ENCODE assay signal across 1 cellular context in the genomic region with DNA sequence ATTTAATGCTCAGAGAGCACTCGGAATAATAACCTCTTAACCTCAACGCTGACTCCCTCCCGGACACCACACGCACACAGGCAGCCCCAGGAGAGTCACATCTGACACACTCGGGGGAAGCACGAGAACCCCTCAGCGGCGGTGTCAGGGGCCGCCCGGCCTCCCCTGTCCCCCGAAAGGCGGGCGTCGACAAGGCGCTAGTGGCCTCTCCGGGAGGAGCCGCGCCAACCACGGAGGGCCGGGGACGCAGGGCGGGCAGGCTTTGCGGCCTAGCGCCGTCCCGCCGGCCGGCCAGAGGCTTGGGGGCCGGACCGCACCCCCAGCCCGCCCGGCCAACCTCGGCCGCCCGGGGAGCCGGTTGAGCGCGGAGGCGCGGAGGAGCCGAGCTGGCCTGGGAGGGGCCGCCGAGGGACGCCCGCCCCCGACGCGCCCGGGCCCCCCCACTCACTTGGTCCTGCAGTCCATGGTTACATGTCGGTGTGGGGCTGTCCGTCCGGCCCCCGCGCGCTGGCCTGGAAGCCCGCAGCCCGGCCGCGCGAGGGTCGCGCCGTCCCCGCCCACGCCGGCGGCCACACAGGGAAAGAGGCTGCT.
A peak's percentile ranks its signal among the peaks of the same experiment; 100 is the strongest.
TF ChIP-seq lines count a peak whose summit lies in the region.

No MANE protein-coding gene starts in this region.

TF ChIP-seq in HepG2, 621 proteins besides CTCF, POLR2A, EP300 and RAD21 (continued from another document and continues in another):
- TF ChIP-seq, protein P1, sequence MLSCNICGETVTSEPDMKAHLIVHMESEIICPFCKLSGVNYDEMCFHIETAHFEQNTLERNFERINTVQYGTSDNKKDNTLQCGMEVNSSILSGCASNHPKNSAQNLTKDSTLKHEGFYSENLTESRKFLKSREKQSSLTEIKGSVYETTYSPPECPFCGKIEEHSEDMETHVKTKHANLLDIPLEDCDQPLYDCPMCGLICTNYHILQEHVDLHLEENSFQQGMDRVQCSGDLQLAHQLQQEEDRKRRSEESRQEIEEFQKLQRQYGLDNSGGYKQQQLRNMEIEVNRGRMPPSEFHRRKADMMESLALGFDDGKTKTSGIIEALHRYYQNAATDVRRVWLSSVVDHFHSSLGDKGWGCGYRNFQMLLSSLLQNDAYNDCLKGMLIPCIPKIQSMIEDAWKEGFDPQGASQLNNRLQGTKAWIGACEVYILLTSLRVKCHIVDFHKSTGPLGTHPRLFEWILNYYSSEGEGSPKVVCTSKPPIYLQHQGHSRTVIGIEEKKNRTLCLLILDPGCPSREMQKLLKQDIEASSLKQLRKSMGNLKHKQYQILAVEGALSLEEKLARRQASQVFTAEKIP (CRISPR knock-in tag; IDR thresholded peaks at IDR 0.05; ENCODE audit: borderline replicate concordance), result no peak
- TF ChIP-seq HMG20B (CRISPR knock-in tag; conservative IDR thresholded peaks at IDR 0.05), result no peak
- TF ChIP-seq PAXIP1 (CRISPR knock-in tag; conservative IDR thresholded peaks at IDR 0.05), result no peak
- no peak for TF ChIP-seq FOSL1 (CRISPR knock-in tag; IDR thresholded peaks at IDR 0.05; ENCODE audit: borderline replicate concordance)
- TF ChIP-seq, protein P2, sequence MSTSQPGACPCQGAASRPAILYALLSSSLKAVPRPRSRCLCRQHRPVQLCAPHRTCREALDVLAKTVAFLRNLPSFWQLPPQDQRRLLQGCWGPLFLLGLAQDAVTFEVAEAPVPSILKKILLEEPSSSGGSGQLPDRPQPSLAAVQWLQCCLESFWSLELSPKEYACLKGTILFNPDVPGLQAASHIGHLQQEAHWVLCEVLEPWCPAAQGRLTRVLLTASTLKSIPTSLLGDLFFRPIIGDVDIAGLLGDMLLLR (CRISPR knock-in tag; IDR thresholded peaks at IDR 0.05), result peak; percentile 28; the same call in 1 of the 2 replicates
- TF ChIP-seq IRX3 (CRISPR knock-in tag; IDR thresholded peaks at IDR 0.05; ENCODE audit: borderline replicate concordance, low read depth), result peak; percentile 65; the same call in 1 of the 2 replicates
- TF ChIP-seq ZNF350 (CRISPR knock-in tag; IDR thresholded peaks at IDR 0.05; ENCODE audit: borderline replicate concordance, low read depth), result no peak
- TF ChIP-seq ZSCAN22 (CRISPR knock-in tag; IDR thresholded peaks at IDR 0.05), result no peak
- TF ChIP-seq SUZ12 (IDR thresholded peaks at IDR 0.05; ENCODE audit: low read depth, low read length), result no peak
- TF ChIP-seq ZNF660 (CRISPR knock-in tag; IDR thresholded peaks at IDR 0.05; ENCODE audit: borderline replicate concordance, low read depth), result no peak
- no peak for TF ChIP-seq ZNF10 (CRISPR knock-in tag; IDR thresholded peaks at IDR 0.05; ENCODE audit: borderline replicate concordance, low read depth)
- TF ChIP-seq ZNF550 (CRISPR knock-in tag; IDR thresholded peaks at IDR 0.05; ENCODE audit: borderline replicate concordance), result no peak
- no peak for TF ChIP-seq MAFF (IDR thresholded peaks at IDR 0.05; ENCODE audit: low read depth, low read length)
- TF ChIP-seq, protein P3, sequence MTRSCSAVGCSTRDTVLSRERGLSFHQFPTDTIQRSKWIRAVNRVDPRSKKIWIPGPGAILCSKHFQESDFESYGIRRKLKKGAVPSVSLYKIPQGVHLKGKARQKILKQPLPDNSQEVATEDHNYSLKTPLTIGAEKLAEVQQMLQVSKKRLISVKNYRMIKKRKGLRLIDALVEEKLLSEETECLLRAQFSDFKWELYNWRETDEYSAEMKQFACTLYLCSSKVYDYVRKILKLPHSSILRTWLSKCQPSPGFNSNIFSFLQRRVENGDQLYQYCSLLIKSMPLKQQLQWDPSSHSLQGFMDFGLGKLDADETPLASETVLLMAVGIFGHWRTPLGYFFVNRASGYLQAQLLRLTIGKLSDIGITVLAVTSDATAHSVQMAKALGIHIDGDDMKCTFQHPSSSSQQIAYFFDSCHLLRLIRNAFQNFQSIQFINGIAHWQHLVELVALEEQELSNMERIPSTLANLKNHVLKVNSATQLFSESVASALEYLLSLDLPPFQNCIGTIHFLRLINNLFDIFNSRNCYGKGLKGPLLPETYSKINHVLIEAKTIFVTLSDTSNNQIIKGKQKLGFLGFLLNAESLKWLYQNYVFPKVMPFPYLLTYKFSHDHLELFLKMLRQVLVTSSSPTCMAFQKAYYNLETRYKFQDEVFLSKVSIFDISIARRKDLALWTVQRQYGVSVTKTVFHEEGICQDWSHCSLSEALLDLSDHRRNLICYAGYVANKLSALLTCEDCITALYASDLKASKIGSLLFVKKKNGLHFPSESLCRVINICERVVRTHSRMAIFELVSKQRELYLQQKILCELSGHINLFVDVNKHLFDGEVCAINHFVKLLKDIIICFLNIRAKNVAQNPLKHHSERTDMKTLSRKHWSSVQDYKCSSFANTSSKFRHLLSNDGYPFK (CRISPR knock-in tag; IDR thresholded peaks at IDR 0.05; ENCODE audit: borderline replicate concordance), result no peak
- TF ChIP-seq POGK (CRISPR knock-in tag; conservative IDR thresholded peaks at IDR 0.05), result peak; percentile 68
- TF ChIP-seq TRAFD1 (CRISPR knock-in tag; IDR thresholded peaks at IDR 0.05; ENCODE audit: borderline replicate concordance), result no peak
- TF ChIP-seq HNRNPLL (IDR thresholded peaks at IDR 0.05; ENCODE audit: low read depth, low read length, poor library complexity, severe bottlenecking), result peak; percentile 41
- TF ChIP-seq CREM (IDR thresholded peaks at IDR 0.05), result no peak
- TF ChIP-seq CREM (CRISPR knock-in tag; IDR thresholded peaks at IDR 0.05), result no peak
- TF ChIP-seq SMC3 (IDR thresholded peaks at IDR 0.05; ENCODE audit: low read length), result no peak
- no peak for TF ChIP-seq ZBTB42 (CRISPR knock-in tag; IDR thresholded peaks at IDR 0.05)
- TF ChIP-seq, protein P4, sequence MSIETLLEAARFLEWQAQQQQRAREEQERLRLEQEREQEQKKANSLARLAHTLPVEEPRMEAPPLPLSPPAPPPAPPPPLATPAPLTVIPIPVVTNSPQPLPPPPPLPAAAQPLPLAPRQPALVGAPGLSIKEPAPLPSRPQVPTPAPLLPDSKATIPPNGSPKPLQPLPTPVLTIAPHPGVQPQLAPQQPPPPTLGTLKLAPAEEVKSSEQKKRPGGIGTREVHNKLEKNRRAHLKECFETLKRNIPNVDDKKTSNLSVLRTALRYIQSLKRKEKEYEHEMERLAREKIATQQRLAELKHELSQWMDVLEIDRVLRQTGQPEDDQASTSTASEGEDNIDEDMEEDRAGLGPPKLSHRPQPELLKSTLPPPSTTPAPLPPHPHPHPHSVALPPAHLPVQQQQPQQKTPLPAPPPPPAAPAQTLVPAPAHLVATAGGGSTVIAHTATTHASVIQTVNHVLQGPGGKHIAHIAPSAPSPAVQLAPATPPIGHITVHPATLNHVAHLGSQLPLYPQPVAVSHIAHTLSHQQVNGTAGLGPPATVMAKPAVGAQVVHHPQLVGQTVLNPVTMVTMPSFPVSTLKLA (IDR thresholded peaks at IDR 0.05), result no peak
- TF ChIP-seq REXO4 (CRISPR knock-in tag; IDR thresholded peaks at IDR 0.05; ENCODE audit: borderline replicate concordance), result no peak
- TF ChIP-seq PHF5A (CRISPR knock-in tag; IDR thresholded peaks at IDR 0.05; ENCODE audit: low read depth, unreplicated experiment), result no peak
- peak; percentile 69 for TF ChIP-seq PTBP1 (IDR thresholded peaks at IDR 0.05; ENCODE audit: low read depth, low read length, poor library complexity, severe bottlenecking)
- no peak for TF ChIP-seq CHD4 (IDR thresholded peaks at IDR 0.05; ENCODE audit: borderline replicate concordance, low read length)
- TF ChIP-seq HOXA9 (CRISPR knock-in tag; IDR thresholded peaks at IDR 0.05; ENCODE audit: borderline replicate concordance), result 0 out of 2 replicates have a peak, but pooled peaks have one; percentile 31
- TF ChIP-seq, protein P5, sequence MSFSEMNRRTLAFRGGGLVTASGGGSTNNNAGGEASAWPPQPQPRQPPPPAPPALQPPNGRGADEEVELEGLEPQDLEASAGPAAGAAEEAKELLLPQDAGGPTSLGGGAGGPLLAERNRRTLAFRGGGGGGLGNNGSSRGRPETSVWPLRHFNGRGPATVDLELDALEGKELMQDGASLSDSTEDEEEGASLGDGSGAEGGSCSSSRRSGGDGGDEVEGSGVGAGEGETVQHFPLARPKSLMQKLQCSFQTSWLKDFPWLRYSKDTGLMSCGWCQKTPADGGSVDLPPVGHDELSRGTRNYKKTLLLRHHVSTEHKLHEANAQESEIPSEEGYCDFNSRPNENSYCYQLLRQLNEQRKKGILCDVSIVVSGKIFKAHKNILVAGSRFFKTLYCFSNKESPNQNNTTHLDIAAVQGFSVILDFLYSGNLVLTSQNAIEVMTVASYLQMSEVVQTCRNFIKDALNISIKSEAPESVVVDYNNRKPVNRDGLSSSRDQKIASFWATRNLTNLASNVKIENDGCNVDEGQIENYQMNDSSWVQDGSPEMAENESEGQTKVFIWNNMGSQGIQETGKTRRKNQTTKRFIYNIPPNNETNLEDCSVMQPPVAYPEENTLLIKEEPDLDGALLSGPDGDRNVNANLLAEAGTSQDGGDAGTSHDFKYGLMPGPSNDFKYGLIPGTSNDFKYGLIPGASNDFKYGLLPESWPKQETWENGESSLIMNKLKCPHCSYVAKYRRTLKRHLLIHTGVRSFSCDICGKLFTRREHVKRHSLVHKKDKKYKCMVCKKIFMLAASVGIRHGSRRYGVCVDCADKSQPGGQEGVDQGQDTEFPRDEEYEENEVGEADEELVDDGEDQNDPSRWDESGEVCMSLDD (CRISPR knock-in tag; IDR thresholded peaks at IDR 0.05; ENCODE audit: borderline replicate concordance), result peak; percentile 27; the same call in 1 of the 2 replicates
- TF ChIP-seq ZNF317 (CRISPR knock-in tag; IDR thresholded peaks at IDR 0.05), result no peak
- TF ChIP-seq, protein P6, sequence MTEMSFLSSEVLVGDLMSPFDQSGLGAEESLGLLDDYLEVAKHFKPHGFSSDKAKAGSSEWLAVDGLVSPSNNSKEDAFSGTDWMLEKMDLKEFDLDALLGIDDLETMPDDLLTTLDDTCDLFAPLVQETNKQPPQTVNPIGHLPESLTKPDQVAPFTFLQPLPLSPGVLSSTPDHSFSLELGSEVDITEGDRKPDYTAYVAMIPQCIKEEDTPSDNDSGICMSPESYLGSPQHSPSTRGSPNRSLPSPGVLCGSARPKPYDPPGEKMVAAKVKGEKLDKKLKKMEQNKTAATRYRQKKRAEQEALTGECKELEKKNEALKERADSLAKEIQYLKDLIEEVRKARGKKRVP (CRISPR knock-in tag; IDR thresholded peaks at IDR 0.05), result no peak
- TF ChIP-seq ZNF432 (CRISPR knock-in tag; IDR thresholded peaks at IDR 0.05; ENCODE audit: borderline replicate concordance), result no peak
- TF ChIP-seq AGO2 (optimal IDR thresholded peaks at IDR 0.05; ENCODE audit: low read depth, low read length), result no peak
- TF ChIP-seq ZNF33B (CRISPR knock-in tag; IDR thresholded peaks at IDR 0.05), result no peak
- no peak for TF ChIP-seq HDAC6 (IDR thresholded peaks at IDR 0.05; ENCODE audit: low read depth, low read length)
- TF ChIP-seq HES4 (CRISPR knock-in tag; IDR thresholded peaks at IDR 0.05; ENCODE audit: borderline replicate concordance), result peak; percentile 68
- TF ChIP-seq AKAP8 (CRISPR knock-in tag; IDR thresholded peaks at IDR 0.05), result no peak
